Comparison of ENCODE assay signal across 10 cellular contexts in the genomic region with DNA sequence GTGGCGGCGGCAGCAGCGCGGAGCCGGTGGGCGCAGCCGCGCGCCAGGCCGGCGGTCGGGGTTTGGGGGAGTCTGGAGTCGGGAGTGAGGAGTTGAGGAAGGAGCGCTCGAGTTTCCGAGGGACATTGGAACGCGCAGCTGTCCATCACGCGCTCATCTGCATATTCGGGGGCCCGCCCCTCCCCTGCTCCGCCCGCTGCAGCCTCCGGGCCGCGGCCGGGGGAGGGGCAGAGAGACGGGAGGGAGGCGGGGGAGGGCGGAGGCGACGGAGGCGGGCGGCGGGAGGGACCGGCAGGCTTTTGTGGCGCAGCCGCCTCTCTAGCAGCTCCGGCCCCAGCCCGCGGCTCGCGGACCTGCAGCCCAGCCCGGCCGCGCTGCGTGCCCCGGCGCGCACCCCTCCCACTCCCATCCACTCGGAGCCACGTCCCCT. TPM values are rescaled to one million over a fixed set of nuclear protein-coding genes. Genes with fewer than 3 reads are reported as not detected.
DNase-seq lines count a peak whose midpoint lies in the region; ATAC-seq and TF ChIP-seq lines count a peak whose summit lies in the region.
"Had no signal": no experiment of that assay in that cellular context is flagged by ENCODE, and none has a peak within 500 bp of the region (broad histone marks: within the 10 kb centered on the region; RNA-seq: fewer than 3 reads in every experiment).

TSS of gene IRX2 (minus strand) at position 86 of the 430 bp plus-strand sequence. CDS start 264 bp downstream, outside the sequence.

- peak within 1 kb of the TSS; percentile 67 for H3K27ac Mint-ChIP-seq in activated CD4-positive, alpha-beta T cell treated with anti-CD3 and anti-CD28 coated beads, Interleukin-2, amount 10 ng/mL, durations not matched to agents 24 days and 14 days
- H3K27ac Mint-ChIP-seq: B cell had no signal

- H3K9me3 ChIP-seq in WERI-Rb-1 (ENCODE audit: severe bottlenecking) (peaks cover 13% of the 10 kb centered on the region), tibial nerve (peaks cover 0 to 3% (median 0%) of the 10 kb centered on the region in 4 donors)

- H3K36me3 ChIP-seq in WERI-Rb-1 (peaks cover 4% of the 10 kb centered on the region; the same call in 1 of the 2 replicates), tibial nerve (no peaks in the 10 kb centered on the region)

- peaks cover 14% of the 10 kb centered on the region for H3K9me3 Mint-ChIP-seq in activated CD4-positive, alpha-beta T cell treated with anti-CD3 and anti-CD28 coated beads, Interleukin-2, amount 10 ng/mL, durations not matched to agents 24 days and 14 days

- TF ChIP-seq EP300 in tibial nerve (IDR thresholded peaks at IDR 0.05) = no peak

- 0% methylated on average over 15 of the region's 53 CpGs; no CpG with 5 or more reads in 1 of the 2 donors for WGBS in tibial nerve, 2 donors

- peaks cover 3% of the 10 kb centered on the region for H3K4me1 Mint-ChIP-seq in activated CD4-positive, alpha-beta T cell treated with anti-CD3 and anti-CD28 coated beads, Interleukin-2, amount 10 ng/mL, durations not matched to agents 24 days and 14 days

- peak within 1 kb of the TSS; percentile 15 for H3K4me3 Mint-ChIP-seq in activated CD4-positive, alpha-beta T cell treated with anti-CD3 and anti-CD28 coated beads, Interleukin-2, amount 10 ng/mL, durations not matched to agents 24 days and 14 days
- H3K4me3 Mint-ChIP-seq: B cell had no signal

- peak; percentile 50 for ATAC-seq in sciatic nerve
- ATAC-seq in HG02798 (IDR thresholded peaks at IDR 0.05; ENCODE audit: poor library complexity, unreplicated experiment) = no peak

- intact Hi-C loops in activated CD4-positive, alpha-beta T cell treated with anti-CD3 and anti-CD28 coated beads, Interleukin-2, amount 10 ng/mL, durations not matched to agents 24 days and 14 days (cut with micrococcal nuclease) = loop anchor here (5.0 kb wide), 2 partner anchors 366 to 869 kb away; partner anchors contain the start of gene IRX4
- intact Hi-C loops in cardiac septum (cut with DNase I) = loop anchor here (5.0 kb wide), 1 partner anchor 846 kb away; the partner anchor contains the start of gene IRX1
- intact Hi-C loops in sciatic nerve (cut with DNase I) = no loop called here

- H3K27me3 ChIP-seq in WERI-Rb-1 (ENCODE audit: insufficient read depth, low read depth, severe bottlenecking) (peaks cover 57% of the 10 kb centered on the region), tibial nerve (peaks cover 0 to 90% of the 10 kb centered on the region in 2 donors)

- peaks cover 54% of the 10 kb centered on the region for H3K27me3 Mint-ChIP-seq in activated CD4-positive, alpha-beta T cell treated with anti-CD3 and anti-CD28 coated beads, Interleukin-2, amount 10 ng/mL, durations not matched to agents 24 days and 14 days

- no peak for TF ChIP-seq CTCF in WERI-Rb-1 (IDR thresholded peaks at IDR 0.05; ENCODE audit: low read depth, low read length)
- no peak for TF ChIP-seq CTCF in tibial nerve (IDR thresholded peaks at IDR 0.05)

- peaks cover 0 to 86% (median 14%) of the 10 kb centered on the region in 4 donors for H3K4me1 ChIP-seq in tibial nerve

- peaks cover 10% of the 10 kb centered on the region for H3K36me3 Mint-ChIP-seq in activated CD4-positive, alpha-beta T cell treated with anti-CD3 and anti-CD28 coated beads, Interleukin-2, amount 10 ng/mL, durations not matched to agents 24 days and 14 days (ENCODE audit: low read depth)

- peak; percentile 38 for DNase-seq in activated CD4-positive, alpha-beta T cell treated with anti-CD3 and anti-CD28 coated beads, Interleukin-2, amount 10 ng/mL, durations not matched to agents 24 days and 14 days
- DNase-seq in activated CD4-positive, alpha-beta T cell treated with anti-CD3 and anti-CD28 coated beads, Interleukin-2, amount 50 U/mL, for 4 hours = no peak
- DNase-seq in WERI-Rb-1 (peak; percentile 93), cardiac septum (ENCODE audit: low spot score) (peak; percentile 86), sciatic nerve (ENCODE audit: low spot score) (no peak), tibial nerve (ENCODE audit: low spot score in 2 of 2) (no peak)
- no peak for DNase-seq in activated CD4-positive, alpha-beta T cell treated with anti-CD3 and anti-CD28 coated beads, Interleukin-2, amount 50 U/mL, for 1 hour

- H3K27ac ChIP-seq in WERI-Rb-1 (peak within 1 kb of the TSS; percentile 33; the same call in 1 of the 2 replicates), tibial nerve (no peak within 1 kb of the TSS)

- H3K4me3 ChIP-seq in WERI-Rb-1 (ENCODE audit: low read depth, low read length) = peak within 1 kb of the TSS; percentile 55
- H3K4me3 ChIP-seq in tibial nerve = peak within 1 kb of the TSS in 1 of 4 donors; percentile 36

- no peak for TF ChIP-seq POLR2A in tibial nerve (IDR thresholded peaks at IDR 0.05)

RNA-seq across cellular contexts. Expression of gene IRX2, which starts in this region (rescaled TPM):
- not detected in 2 replicates for total RNA-seq in activated CD4-positive, alpha-beta T cell treated with anti-CD3 and anti-CD28 coated beads, Interleukin-2, amount 10 ng/mL, durations not matched to agents 24 days and 14 days
- total RNA-seq in cardiac septum (3.2 TPM), sciatic nerve (0.13 TPM), tibial nerve (not detected)
- total RNA-seq: B cell; T-helper 2 cell treated with Interferon-gamma antibody and Interleukin-4, amounts not matched to agents 100 ng/mL and 5 ng/mL, for 36 hours had no signal

Comparison
In these comparisons a context has a peak if more than half of its experiments do, and no peak if none do; other contexts are left out.
1. Peak in DNase-seq in activated CD4-positive, alpha-beta T cell treated with anti-CD3 and anti-CD28 coated beads, Interleukin-2, amount 10 ng/mL, durations not matched to agents 24 days and 14 days; RNA of the gene not detected or under 1 TPM.
2. Peak in ATAC-seq in sciatic nerve; RNA of the gene not detected or under 1 TPM.
3. DNase-seq: peak in WERI-Rb-1 (single experiment) and cardiac septum (single experiment); none in activated CD4-positive, alpha-beta T cell treated with anti-CD3 and anti-CD28 coated beads, Interleukin-2, amount 50 U/mL, for 4 hours (0 of 2), sciatic nerve (single experiment), tibial nerve (0 of 2) and activated CD4-positive, alpha-beta T cell treated with anti-CD3 and anti-CD28 coated beads, Interleukin-2, amount 50 U/mL, for 1 hour (single experiment).